Comparison of ENCODE assay signal across 1 cellular context in the genomic region with DNA sequence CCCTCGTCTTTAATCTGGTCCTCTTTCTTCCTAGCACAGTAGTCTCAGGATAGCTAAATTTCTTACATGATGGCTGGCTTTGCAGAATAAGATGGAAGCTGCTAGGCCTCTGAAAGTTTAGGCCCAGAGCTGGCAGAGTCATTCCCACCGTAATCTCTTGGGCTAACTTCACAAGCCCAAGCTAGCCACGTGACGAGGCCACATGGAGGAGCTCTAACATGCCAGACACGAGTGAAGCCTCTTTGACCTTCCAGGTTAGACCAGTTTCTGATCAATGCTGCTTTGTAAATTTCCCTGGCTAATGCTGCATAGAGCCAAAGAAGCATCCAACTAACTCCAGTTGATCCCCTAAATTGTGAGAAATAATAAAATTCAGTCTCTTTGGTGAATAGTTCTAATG.
TF ChIP-seq lines count a peak whose summit lies in the region.

No MANE protein-coding gene starts in this region.

TF ChIP-seq in K562, 482 proteins besides CTCF, POLR2A, EP300 and RAD21 (continued from another document and continues in another):
- TF ChIP-seq, protein P1, sequence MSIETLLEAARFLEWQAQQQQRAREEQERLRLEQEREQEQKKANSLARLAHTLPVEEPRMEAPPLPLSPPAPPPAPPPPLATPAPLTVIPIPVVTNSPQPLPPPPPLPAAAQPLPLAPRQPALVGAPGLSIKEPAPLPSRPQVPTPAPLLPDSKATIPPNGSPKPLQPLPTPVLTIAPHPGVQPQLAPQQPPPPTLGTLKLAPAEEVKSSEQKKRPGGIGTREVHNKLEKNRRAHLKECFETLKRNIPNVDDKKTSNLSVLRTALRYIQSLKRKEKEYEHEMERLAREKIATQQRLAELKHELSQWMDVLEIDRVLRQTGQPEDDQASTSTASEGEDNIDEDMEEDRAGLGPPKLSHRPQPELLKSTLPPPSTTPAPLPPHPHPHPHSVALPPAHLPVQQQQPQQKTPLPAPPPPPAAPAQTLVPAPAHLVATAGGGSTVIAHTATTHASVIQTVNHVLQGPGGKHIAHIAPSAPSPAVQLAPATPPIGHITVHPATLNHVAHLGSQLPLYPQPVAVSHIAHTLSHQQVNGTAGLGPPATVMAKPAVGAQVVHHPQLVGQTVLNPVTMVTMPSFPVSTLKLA (conservative IDR thresholded peaks at IDR 0.05): peak in 1 of 2 experiments; percentile 30; a peak in 1 of 4 replicates
- TF ChIP-seq, protein P2, sequence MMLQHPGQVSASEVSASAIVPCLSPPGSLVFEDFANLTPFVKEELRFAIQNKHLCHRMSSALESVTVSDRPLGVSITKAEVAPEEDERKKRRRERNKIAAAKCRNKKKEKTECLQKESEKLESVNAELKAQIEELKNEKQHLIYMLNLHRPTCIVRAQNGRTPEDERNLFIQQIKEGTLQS (IDR thresholded peaks at IDR 0.05): no peak
- TF ChIP-seq, protein P2 (CRISPR knock-in tag; conservative IDR thresholded peaks at IDR 0.05): no peak
- TF ChIP-seq NUFIP1 (IDR thresholded peaks at IDR 0.05; ENCODE audit: partially characterized antibody) (no peak), YY1 (IDR thresholded peaks at IDR 0.05; ENCODE audit: borderline replicate concordance in 1 of 3, control insufficient read depth in 1 of 3, extremely low read depth in 1 of 3, insufficient read depth in 3 of 3, insufficient read length in 1 of 3, insufficient replicate concordance in 2 of 3, low read depth in 1 of 3, low read length in 2 of 3) (peak in 1 of 3 experiments; percentile 0), ZNF274 (IDR thresholded peaks at IDR 0.05; ENCODE audit: borderline replicate concordance, low read depth, low read length) (no peak), ZKSCAN3 (CRISPR knock-in tag; IDR thresholded peaks at IDR 0.05) (no peak), IRF2 (CRISPR knock-in tag; IDR thresholded peaks at IDR 0.05) (no peak), DACH1 (IDR thresholded peaks at IDR 0.05; ENCODE audit: partially characterized antibody) (no peak), CREM (IDR thresholded peaks at IDR 0.05; ENCODE audit: low read depth) (0 out of 2 replicates have a peak, but pooled peaks have one; percentile 9), BDP1 (IDR thresholded peaks at IDR 0.05; ENCODE audit: insufficient read depth, insufficient read length) (no peak), ZNF717 (CRISPR knock-in tag; IDR thresholded peaks at IDR 0.05) (no peak), TOE1 (IDR thresholded peaks at IDR 0.05; ENCODE audit: borderline replicate concordance) (no peak), TOE1 (CRISPR knock-in tag; IDR thresholded peaks at IDR 0.05; ENCODE audit: borderline replicate concordance, low read depth) (no peak), MAZ (CRISPR knock-in tag; conservative IDR thresholded peaks at IDR 0.05 in 1 of 2, IDR thresholded peaks at IDR 0.05 in 1 of 2) (no peak), HSF4 (CRISPR knock-in tag; IDR thresholded peaks at IDR 0.05; ENCODE audit: borderline replicate concordance) (no peak), SPI1 (IDR thresholded peaks at IDR 0.05; ENCODE audit: borderline replicate concordance, low read depth, low read length) (no peak), MYC (IDR thresholded peaks at IDR 0.05; ENCODE audit: low read depth, low read length) (0 out of 2 replicates have a peak, but pooled peaks have one; percentile 21), MYC (CRISPR knock-in tag; IDR thresholded peaks at IDR 0.05; ENCODE audit: borderline replicate concordance, low read depth) (no peak), THRAP3 (IDR thresholded peaks at IDR 0.05; ENCODE audit: borderline replicate concordance) (no peak), TSC22D4 (tag; IDR thresholded peaks at IDR 0.05) (no peak), TARDBP (IDR thresholded peaks at IDR 0.05) (no peak), ZNF121 (CRISPR knock-in tag; conservative IDR thresholded peaks at IDR 0.05) (no peak), GABPB1 (CRISPR knock-in tag; IDR thresholded peaks at IDR 0.05) (no peak), L3MBTL2 (IDR thresholded peaks at IDR 0.05) (peak; percentile 67), GABPB2 (CRISPR knock-in tag; conservative IDR thresholded peaks at IDR 0.05) (no peak)
- TF ChIP-seq, protein P3, sequence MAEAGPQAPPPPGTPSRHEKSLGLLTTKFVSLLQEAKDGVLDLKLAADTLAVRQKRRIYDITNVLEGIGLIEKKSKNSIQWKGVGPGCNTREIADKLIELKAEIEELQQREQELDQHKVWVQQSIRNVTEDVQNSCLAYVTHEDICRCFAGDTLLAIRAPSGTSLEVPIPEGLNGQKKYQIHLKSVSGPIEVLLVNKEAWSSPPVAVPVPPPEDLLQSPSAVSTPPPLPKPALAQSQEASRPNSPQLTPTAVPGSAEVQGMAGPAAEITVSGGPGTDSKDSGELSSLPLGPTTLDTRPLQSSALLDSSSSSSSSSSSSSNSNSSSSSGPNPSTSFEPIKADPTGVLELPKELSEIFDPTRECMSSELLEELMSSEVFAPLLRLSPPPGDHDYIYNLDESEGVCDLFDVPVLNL (CRISPR knock-in tag; IDR thresholded peaks at IDR 0.05; ENCODE audit: low read depth): no peak
- TF ChIP-seq, protein P4, sequence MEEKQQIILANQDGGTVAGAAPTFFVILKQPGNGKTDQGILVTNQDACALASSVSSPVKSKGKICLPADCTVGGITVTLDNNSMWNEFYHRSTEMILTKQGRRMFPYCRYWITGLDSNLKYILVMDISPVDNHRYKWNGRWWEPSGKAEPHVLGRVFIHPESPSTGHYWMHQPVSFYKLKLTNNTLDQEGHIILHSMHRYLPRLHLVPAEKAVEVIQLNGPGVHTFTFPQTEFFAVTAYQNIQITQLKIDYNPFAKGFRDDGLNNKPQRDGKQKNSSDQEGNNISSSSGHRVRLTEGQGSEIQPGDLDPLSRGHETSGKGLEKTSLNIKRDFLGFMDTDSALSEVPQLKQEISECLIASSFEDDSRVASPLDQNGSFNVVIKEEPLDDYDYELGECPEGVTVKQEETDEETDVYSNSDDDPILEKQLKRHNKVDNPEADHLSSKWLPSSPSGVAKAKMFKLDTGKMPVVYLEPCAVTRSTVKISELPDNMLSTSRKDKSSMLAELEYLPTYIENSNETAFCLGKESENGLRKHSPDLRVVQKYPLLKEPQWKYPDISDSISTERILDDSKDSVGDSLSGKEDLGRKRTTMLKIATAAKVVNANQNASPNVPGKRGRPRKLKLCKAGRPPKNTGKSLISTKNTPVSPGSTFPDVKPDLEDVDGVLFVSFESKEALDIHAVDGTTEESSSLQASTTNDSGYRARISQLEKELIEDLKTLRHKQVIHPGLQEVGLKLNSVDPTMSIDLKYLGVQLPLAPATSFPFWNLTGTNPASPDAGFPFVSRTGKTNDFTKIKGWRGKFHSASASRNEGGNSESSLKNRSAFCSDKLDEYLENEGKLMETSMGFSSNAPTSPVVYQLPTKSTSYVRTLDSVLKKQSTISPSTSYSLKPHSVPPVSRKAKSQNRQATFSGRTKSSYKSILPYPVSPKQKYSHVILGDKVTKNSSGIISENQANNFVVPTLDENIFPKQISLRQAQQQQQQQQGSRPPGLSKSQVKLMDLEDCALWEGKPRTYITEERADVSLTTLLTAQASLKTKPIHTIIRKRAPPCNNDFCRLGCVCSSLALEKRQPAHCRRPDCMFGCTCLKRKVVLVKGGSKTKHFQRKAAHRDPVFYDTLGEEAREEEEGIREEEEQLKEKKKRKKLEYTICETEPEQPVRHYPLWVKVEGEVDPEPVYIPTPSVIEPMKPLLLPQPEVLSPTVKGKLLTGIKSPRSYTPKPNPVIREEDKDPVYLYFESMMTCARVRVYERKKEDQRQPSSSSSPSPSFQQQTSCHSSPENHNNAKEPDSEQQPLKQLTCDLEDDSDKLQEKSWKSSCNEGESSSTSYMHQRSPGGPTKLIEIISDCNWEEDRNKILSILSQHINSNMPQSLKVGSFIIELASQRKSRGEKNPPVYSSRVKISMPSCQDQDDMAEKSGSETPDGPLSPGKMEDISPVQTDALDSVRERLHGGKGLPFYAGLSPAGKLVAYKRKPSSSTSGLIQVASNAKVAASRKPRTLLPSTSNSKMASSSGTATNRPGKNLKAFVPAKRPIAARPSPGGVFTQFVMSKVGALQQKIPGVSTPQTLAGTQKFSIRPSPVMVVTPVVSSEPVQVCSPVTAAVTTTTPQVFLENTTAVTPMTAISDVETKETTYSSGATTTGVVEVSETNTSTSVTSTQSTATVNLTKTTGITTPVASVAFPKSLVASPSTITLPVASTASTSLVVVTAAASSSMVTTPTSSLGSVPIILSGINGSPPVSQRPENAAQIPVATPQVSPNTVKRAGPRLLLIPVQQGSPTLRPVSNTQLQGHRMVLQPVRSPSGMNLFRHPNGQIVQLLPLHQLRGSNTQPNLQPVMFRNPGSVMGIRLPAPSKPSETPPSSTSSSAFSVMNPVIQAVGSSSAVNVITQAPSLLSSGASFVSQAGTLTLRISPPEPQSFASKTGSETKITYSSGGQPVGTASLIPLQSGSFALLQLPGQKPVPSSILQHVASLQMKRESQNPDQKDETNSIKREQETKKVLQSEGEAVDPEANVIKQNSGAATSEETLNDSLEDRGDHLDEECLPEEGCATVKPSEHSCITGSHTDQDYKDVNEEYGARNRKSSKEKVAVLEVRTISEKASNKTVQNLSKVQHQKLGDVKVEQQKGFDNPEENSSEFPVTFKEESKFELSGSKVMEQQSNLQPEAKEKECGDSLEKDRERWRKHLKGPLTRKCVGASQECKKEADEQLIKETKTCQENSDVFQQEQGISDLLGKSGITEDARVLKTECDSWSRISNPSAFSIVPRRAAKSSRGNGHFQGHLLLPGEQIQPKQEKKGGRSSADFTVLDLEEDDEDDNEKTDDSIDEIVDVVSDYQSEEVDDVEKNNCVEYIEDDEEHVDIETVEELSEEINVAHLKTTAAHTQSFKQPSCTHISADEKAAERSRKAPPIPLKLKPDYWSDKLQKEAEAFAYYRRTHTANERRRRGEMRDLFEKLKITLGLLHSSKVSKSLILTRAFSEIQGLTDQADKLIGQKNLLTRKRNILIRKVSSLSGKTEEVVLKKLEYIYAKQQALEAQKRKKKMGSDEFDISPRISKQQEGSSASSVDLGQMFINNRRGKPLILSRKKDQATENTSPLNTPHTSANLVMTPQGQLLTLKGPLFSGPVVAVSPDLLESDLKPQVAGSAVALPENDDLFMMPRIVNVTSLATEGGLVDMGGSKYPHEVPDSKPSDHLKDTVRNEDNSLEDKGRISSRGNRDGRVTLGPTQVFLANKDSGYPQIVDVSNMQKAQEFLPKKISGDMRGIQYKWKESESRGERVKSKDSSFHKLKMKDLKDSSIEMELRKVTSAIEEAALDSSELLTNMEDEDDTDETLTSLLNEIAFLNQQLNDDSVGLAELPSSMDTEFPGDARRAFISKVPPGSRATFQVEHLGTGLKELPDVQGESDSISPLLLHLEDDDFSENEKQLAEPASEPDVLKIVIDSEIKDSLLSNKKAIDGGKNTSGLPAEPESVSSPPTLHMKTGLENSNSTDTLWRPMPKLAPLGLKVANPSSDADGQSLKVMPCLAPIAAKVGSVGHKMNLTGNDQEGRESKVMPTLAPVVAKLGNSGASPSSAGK (IDR thresholded peaks at IDR 0.05): peak; percentile 77
- TF ChIP-seq, protein P5, sequence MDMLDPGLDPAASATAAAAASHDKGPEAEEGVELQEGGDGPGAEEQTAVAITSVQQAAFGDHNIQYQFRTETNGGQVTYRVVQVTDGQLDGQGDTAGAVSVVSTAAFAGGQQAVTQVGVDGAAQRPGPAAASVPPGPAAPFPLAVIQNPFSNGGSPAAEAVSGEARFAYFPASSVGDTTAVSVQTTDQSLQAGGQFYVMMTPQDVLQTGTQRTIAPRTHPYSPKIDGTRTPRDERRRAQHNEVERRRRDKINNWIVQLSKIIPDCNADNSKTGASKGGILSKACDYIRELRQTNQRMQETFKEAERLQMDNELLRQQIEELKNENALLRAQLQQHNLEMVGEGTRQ (CRISPR knock-in tag; IDR thresholded peaks at IDR 0.05): peak; percentile 69
- TF ChIP-seq, protein P6, sequence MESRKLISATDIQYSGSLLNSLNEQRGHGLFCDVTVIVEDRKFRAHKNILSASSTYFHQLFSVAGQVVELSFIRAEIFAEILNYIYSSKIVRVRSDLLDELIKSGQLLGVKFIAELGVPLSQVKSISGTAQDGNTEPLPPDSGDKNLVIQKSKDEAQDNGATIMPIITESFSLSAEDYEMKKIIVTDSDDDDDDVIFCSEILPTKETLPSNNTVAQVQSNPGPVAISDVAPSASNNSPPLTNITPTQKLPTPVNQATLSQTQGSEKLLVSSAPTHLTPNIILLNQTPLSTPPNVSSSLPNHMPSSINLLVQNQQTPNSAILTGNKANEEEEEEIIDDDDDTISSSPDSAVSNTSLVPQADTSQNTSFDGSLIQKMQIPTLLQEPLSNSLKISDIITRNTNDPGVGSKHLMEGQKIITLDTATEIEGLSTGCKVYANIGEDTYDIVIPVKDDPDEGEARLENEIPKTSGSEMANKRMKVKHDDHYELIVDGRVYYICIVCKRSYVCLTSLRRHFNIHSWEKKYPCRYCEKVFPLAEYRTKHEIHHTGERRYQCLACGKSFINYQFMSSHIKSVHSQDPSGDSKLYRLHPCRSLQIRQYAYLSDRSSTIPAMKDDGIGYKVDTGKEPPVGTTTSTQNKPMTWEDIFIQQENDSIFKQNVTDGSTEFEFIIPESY (CRISPR knock-in tag; IDR thresholded peaks at IDR 0.05): no peak
- TF ChIP-seq, protein P7, sequence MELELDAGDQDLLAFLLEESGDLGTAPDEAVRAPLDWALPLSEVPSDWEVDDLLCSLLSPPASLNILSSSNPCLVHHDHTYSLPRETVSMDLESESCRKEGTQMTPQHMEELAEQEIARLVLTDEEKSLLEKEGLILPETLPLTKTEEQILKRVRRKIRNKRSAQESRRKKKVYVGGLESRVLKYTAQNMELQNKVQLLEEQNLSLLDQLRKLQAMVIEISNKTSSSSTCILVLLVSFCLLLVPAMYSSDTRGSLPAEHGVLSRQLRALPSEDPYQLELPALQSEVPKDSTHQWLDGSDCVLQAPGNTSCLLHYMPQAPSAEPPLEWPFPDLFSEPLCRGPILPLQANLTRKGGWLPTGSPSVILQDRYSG (tag; conservative IDR thresholded peaks at IDR 0.05; ENCODE audit: low read depth): no peak
- TF ChIP-seq, protein P8, sequence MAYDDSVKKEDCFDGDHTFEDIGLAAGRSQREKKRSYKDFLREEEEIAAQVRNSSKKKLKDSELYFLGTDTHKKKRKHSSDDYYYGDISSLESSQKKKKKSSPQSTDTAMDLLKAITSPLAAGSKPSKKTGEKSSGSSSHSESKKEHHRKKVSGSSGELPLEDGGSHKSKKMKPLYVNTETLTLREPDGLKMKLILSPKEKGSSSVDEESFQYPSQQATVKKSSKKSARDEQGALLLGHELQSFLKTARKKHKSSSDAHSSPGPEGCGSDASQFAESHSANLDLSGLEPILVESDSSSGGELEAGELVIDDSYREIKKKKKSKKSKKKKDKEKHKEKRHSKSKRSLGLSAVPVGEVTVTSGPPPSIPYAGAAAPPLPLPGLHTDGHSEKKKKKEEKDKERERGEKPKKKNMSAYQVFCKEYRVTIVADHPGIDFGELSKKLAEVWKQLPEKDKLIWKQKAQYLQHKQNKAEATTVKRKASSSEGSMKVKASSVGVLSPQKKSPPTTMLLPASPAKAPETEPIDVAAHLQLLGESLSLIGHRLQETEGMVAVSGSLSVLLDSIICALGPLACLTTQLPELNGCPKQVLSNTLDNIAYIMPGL (CRISPR knock-in tag; IDR thresholded peaks at IDR 0.05): no peak
- TF ChIP-seq, protein P9, sequence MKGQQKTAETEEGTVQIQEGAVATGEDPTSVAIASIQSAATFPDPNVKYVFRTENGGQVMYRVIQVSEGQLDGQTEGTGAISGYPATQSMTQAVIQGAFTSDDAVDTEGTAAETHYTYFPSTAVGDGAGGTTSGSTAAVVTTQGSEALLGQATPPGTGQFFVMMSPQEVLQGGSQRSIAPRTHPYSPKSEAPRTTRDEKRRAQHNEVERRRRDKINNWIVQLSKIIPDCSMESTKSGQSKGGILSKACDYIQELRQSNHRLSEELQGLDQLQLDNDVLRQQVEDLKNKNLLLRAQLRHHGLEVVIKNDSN (CRISPR knock-in tag; IDR thresholded peaks at IDR 0.05): peak; percentile 72
